ENCODE assay signal across 1 cellular context in genomic region chr21:42841156-42841915, GRCh38.
TF ChIP-seq lines count a peak whose summit lies in the region.

No MANE protein-coding gene starts in this region.

TF ChIP-seq in HepG2, 621 proteins besides CTCF, POLR2A, EP300 and RAD21:
- no peak for TF ChIP-seq CHD2 (IDR thresholded peaks at IDR 0.05; ENCODE audit: low read depth, low read length)
- no peak for TF ChIP-seq GRHL1 (CRISPR knock-in tag; conservative IDR thresholded peaks at IDR 0.05)
- no peak for TF ChIP-seq ZNF207 (IDR thresholded peaks at IDR 0.05; ENCODE audit: borderline replicate concordance)
- no peak for TF ChIP-seq KAT2B (IDR thresholded peaks at IDR 0.05; ENCODE audit: borderline replicate concordance, low read depth, low read length)
- no peak for TF ChIP-seq ZNF501 (CRISPR knock-in tag; IDR thresholded peaks at IDR 0.05)
- no peak for TF ChIP-seq MATR3 (CRISPR knock-in tag; IDR thresholded peaks at IDR 0.05)
- no peak for TF ChIP-seq ZFP36L1 (CRISPR knock-in tag; IDR thresholded peaks at IDR 0.05)
